8 cellular contexts compared by ENCODE assay signal in genomic region chr11:128890543-128891409, GRCh38.
A peak's percentile ranks its signal among the peaks of the same experiment; 100 is the strongest.
DNase-seq lines count a peak whose midpoint lies in the region; ATAC-seq lines count a peak whose summit lies in the region.

KCNJ5 (plus strand) TSS chr11:128891356; CDS start chr11:128911274, 19,918 bp downstream.

- H3K4me1 ChIP-seq in BLaER1: peaks cover 49% of the 10 kb centered on the region

- H3K27me3 ChIP-seq in BLaER1: peaks cover 60% of the 10 kb centered on the region

- peak within 1 kb of the TSS; percentile 95 for H3K4me2 ChIP-seq in BLaER1

- H3K9me3 ChIP-seq in BLaER1: no peaks in the 10 kb centered on the region

- H3K4me3 ChIP-seq in BLaER1: peak within 1 kb of the TSS; percentile 63

- ATAC-seq in HG03565 (IDR thresholded peaks at IDR 0.05; ENCODE audit: unreplicated experiment): no peak

- peaks cover 42% of the 10 kb centered on the region for H4K20me1 ChIP-seq in BLaER1

- H3K27ac ChIP-seq in BLaER1: no peak within 1 kb of the TSS

- H3K36me3 ChIP-seq in BLaER1: no peaks in the 10 kb centered on the region

- H3K9ac ChIP-seq in BLaER1: no peak within 1 kb of the TSS

- DNase-seq in NCI-H1105 (lab: John Stamatoyannopoulos, UW) (peak; percentile 74), astrocyte of the hippocampus (ENCODE audit: low read depth, low spot score) (peak; percentile 63), iPS-NIHi11 (ENCODE audit: low spot score) (peak; percentile 59), NCI-H774 (lab: John Stamatoyannopoulos, UW) (no peak), NCI-H187 (lab: John Stamatoyannopoulos, UW) (no peak)
- DNase-seq in stimulated activated CD8-positive, alpha-beta memory T cell treated with anti-CD3 and anti-CD28 coated beads, Interleukin-4, amount 100 ng/mL, for 48 hours: peak; percentile 34

Comparison
In these comparisons a context has a peak if more than half of its experiments do, and no peak if none do; other contexts are left out.
1. DNase-seq: peak in NCI-H1105 (single experiment), astrocyte of the hippocampus (single experiment), iPS-NIHi11 (single experiment) and stimulated activated CD8-positive, alpha-beta memory T cell treated with anti-CD3 and anti-CD28 coated beads, Interleukin-4, amount 100 ng/mL, for 48 hours (single experiment); none in NCI-H774 (single experiment) and NCI-H187 (0 of 2).